ENCODE assay signal across 4 cellular contexts in the genomic region with DNA sequence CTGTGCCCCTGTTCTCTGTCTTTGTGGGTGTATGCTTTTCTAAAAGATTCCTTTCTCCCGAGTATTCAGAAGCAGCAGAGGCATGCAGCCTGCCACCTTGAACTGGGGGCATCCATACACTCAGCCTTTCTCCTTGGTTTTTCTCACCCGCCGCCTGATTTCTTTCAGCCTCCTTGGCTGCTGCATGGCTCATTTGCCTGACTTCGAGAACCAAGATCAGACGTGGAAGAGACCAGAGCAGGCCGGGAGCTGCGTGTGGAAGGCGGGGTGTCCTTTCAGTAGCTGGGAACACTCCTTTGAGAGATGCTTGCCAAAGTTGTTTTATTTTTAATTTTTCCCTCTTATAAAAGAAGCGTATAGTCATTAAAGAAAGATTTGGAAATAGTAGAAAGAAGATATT. TPM values are rescaled to one million over a fixed set of nuclear protein-coding genes. Genes with fewer than 3 reads are reported as not detected.
"Had no signal": no experiment of that assay in that cellular context is flagged by ENCODE, and none has a peak within 500 bp of the region (broad histone marks: within the 10 kb centered on the region; RNA-seq: fewer than 3 reads in every experiment).

No MANE protein-coding gene starts in this region.

- DNase-seq: GDM1, GF-D8 had no signal

- H3K4me3 ChIP-seq: GM12878 had no signal

- ATAC-seq: GM12878 had no signal

RNA-seq across cellular contexts. Expression of a gene that starts 53.1 kb away (rescaled TPM):
- total RNA-seq: G401 had no signal
